Comparison of ENCODE assay signal across 26 cellular contexts in genomic region chr3:18436213-18436612, GRCh38. TPM values are rescaled to one million over a fixed set of nuclear protein-coding genes. Genes with fewer than 3 reads are reported as not detected.
DNase-seq lines count a peak whose midpoint lies in the region; ATAC-seq and TF ChIP-seq lines count a peak whose summit lies in the region.
"Had no signal": no experiment of that assay in that cellular context is flagged by ENCODE, and none has a peak within 500 bp of the region (broad histone marks: within the 10 kb centered on the region; RNA-seq: fewer than 3 reads in every experiment).

No MANE protein-coding gene starts in this region.

- H3K9me3 Mint-ChIP-seq in CD4-positive, CD25-positive, alpha-beta regulatory T cell: no peaks in the 10 kb centered on the region
- H3K9me3 Mint-ChIP-seq in activated naive CD8-positive, alpha-beta T cell treated with anti-CD3 and anti-CD28 coated beads, Interleukin-2, amount 50 U/mL, for 24 hours: no peaks in the 10 kb centered on the region
- H3K9me3 Mint-ChIP-seq: nephron progenitor cell had no signal

- peak overlapping the region; percentile 57 to 85 (median 84) for H3K27ac Mint-ChIP-seq in CD4-positive, CD25-positive, alpha-beta regulatory T cell
- H3K27ac Mint-ChIP-seq in activated naive CD8-positive, alpha-beta T cell treated with anti-CD3 and anti-CD28 coated beads, Interleukin-2, amount 50 U/mL, for 24 hours: peak overlapping the region; percentile 95
- H3K27ac Mint-ChIP-seq: nephron progenitor cell had no signal

- peaks cover 2% of the 10 kb centered on the region for H3K27me3 ChIP-seq in CD4-positive, CD25-positive, alpha-beta regulatory T cell (ENCODE audit: control insufficient read depth, insufficient read depth, low read length)
- H3K27me3 ChIP-seq in SJCRH30: no peaks in the 10 kb centered on the region
- no peaks in the 10 kb centered on the region for H3K27me3 ChIP-seq in brain microvascular endothelial cell (replicated peaks)
- H3K27me3 ChIP-seq in A673 (replicated peaks; ENCODE audit: insufficient read depth, low read depth, low read length, poor library complexity): peaks cover 91% of the 10 kb centered on the region
- H3K27me3 ChIP-seq: BLaER1 had no signal

- peak; percentile 12 for DNase-seq in NCI-H2171 treated with DMSO at 0.1 percent for 48 hours (lab: John Stamatoyannopoulos, UW)
- DNase-seq in NCI-H2171 (lab: John Stamatoyannopoulos, UW): no peak
- DNase-seq in CD4-positive, CD25-positive, alpha-beta regulatory T cell: no peak
- no peak for DNase-seq in SJCRH30
- no peak for DNase-seq in activated naive CD8-positive, alpha-beta T cell treated with anti-CD3 and anti-CD28 coated beads, Interleukin-2, amount 50 U/mL, for 24 hours
- no peak for DNase-seq in kidney glomerular epithelial cell (lab: John Stamatoyannopoulos, UW)
- DNase-seq in brain microvascular endothelial cell: no peak
- no peak for DNase-seq in A673 (ENCODE audit: low spot score)
- DNase-seq: amygdala; DMS 273 treated with DMSO at 0.1 percent for 48 hours; erythroblast; gastrocnemius medialis; GOT3; KG1; left cardiac atrium; mesenchymal stem cell; NCI-H1092; NCI-H2107; NCI-H526 treated with DMSO at 0.1 percent for 48 hours; nephron progenitor cell; OCI-M1; SHP77 treated with DMSO at 0.1 percent for 48 hours; stimulated activated CD4-positive, alpha-beta T cell treated with anti-CD3 and anti-CD28 coated beads, Interleukin-1b, Interleukin-23, amount 100 ng/mL, for 48 hours; stomach had no signal

- H3K9me3 ChIP-seq in CD4-positive, CD25-positive, alpha-beta regulatory T cell (ENCODE audit: control insufficient read depth in 2 of 2, low read length in 2 of 2): no peaks in the 10 kb centered on the region
- H3K9me3 ChIP-seq in SJCRH30 (replicated peaks) (no peaks in the 10 kb centered on the region), A673 (ENCODE audit: low read depth, low read length, poor library complexity, severe bottlenecking) (no peaks in the 10 kb centered on the region)
- H3K9me3 ChIP-seq: BLaER1, gastrocnemius medialis, stomach had no signal

- H3K4me1 Mint-ChIP-seq in CD4-positive, CD25-positive, alpha-beta regulatory T cell: peaks cover 13 to 69% (median 39%) of the 10 kb centered on the region in 4 donors
- peaks cover 64% of the 10 kb centered on the region for H3K4me1 Mint-ChIP-seq in activated naive CD8-positive, alpha-beta T cell treated with anti-CD3 and anti-CD28 coated beads, Interleukin-2, amount 50 U/mL, for 24 hours
- H3K4me1 Mint-ChIP-seq: nephron progenitor cell had no signal

- intact Hi-C loops in A673 (cut with micrococcal nuclease; ENCODE audit: unreplicated experiment): no loop called here

- H3K4me3 ChIP-seq in CD4-positive, CD25-positive, alpha-beta regulatory T cell (ENCODE audit: low read depth, low read length): peak overlapping the region; percentile 66
- H3K4me3 ChIP-seq in SJCRH30 (no peak overlapping the region), brain microvascular endothelial cell (ENCODE audit: low read depth, low read length) (no peak overlapping the region), A673 (ENCODE audit: low read depth, low read length, poor library complexity, severe bottlenecking) (no peak overlapping the region)
- H3K4me3 ChIP-seq: BLaER1, gastrocnemius medialis, stomach had no signal

- no peaks in the 10 kb centered on the region for H3K36me3 Mint-ChIP-seq in CD4-positive, CD25-positive, alpha-beta regulatory T cell
- peaks cover 73% of the 10 kb centered on the region for H3K36me3 Mint-ChIP-seq in activated naive CD8-positive, alpha-beta T cell treated with anti-CD3 and anti-CD28 coated beads, Interleukin-2, amount 50 U/mL, for 24 hours (ENCODE audit: low read depth)

- POLR2A ChIA-PET in A673 (lab: Charles Lee; ENCODE audit: low non-redundant PET): no interaction called here

- CTCF ChIA-PET in A673 (lab: Charles Lee): no interaction called here

- H3K27me3 Mint-ChIP-seq in CD4-positive, CD25-positive, alpha-beta regulatory T cell: peaks cover 18% of the 10 kb centered on the region
- no peaks in the 10 kb centered on the region for H3K27me3 Mint-ChIP-seq in activated naive CD8-positive, alpha-beta T cell treated with anti-CD3 and anti-CD28 coated beads, Interleukin-2, amount 50 U/mL, for 24 hours

- in situ Hi-C loops in brain microvascular endothelial cell (cut with HindIII; ENCODE audit: low pct_ligation_motif_present, low sequenced_read_pairs): no loop called here

- no peak for TF ChIP-seq CTCF in brain microvascular endothelial cell (IDR thresholded peaks at IDR 0.05; ENCODE audit: low read depth, low read length, missing control alignments)
- no peak for TF ChIP-seq CTCF in A673 (conservative IDR thresholded peaks at IDR 0.05; ENCODE audit: low read depth, low read length)

- BruUV-seq in A673 (replicated peaks; lab: Mats Ljungman, UMichigan): no TSS peak

- peaks cover 21% of the 10 kb centered on the region for H3K4me1 ChIP-seq in CD4-positive, CD25-positive, alpha-beta regulatory T cell (ENCODE audit: control insufficient read depth, insufficient read depth, low read length, poor library complexity, severe bottlenecking)
- H3K4me1 ChIP-seq in SJCRH30 (peaks cover 47% of the 10 kb centered on the region), A673 (ENCODE audit: insufficient read depth, low read length, poor library complexity, severe bottlenecking) (no peaks in the 10 kb centered on the region)
- H3K4me1 ChIP-seq: gastrocnemius medialis, stomach had no signal

- ATAC-seq in CD4-positive, CD25-positive, alpha-beta regulatory T cell (ENCODE audit: low read depth in 2 of 2): no peak
- no peak for ATAC-seq in activated naive CD8-positive, alpha-beta T cell treated with anti-CD3 and anti-CD28 coated beads, Interleukin-2, amount 50 U/mL, for 24 hours
- ATAC-seq: gastrocnemius medialis, left cardiac atrium had no signal

- H3K27ac ChIP-seq in CD4-positive, CD25-positive, alpha-beta regulatory T cell (ENCODE audit: insufficient read depth, low read length, poor library complexity, severe bottlenecking): peak overlapping the region; percentile 79
- peak overlapping the region; percentile 70; the same call in 1 of the 2 replicates for H3K27ac ChIP-seq in SJCRH30
- H3K27ac ChIP-seq in brain microvascular endothelial cell: no peak overlapping the region
- H3K27ac ChIP-seq in A673 (ENCODE audit: low read depth, low read length, poor library complexity, severe bottlenecking): no peak overlapping the region
- H3K27ac ChIP-seq: BLaER1, gastrocnemius medialis, stomach had no signal

- H3K4me3 Mint-ChIP-seq in CD4-positive, CD25-positive, alpha-beta regulatory T cell: peak overlapping the region; percentile 36 to 85 (median 83)
- peak overlapping the region; percentile 96 for H3K4me3 Mint-ChIP-seq in activated naive CD8-positive, alpha-beta T cell treated with anti-CD3 and anti-CD28 coated beads, Interleukin-2, amount 50 U/mL, for 24 hours
- H3K4me3 Mint-ChIP-seq: nephron progenitor cell had no signal

- H3K36me3 ChIP-seq in CD4-positive, CD25-positive, alpha-beta regulatory T cell (ENCODE audit: control insufficient read depth, insufficient read depth, low read length): no peaks in the 10 kb centered on the region
- H3K36me3 ChIP-seq in SJCRH30: no peaks in the 10 kb centered on the region; the same call in 1 of the 2 replicates
- no peaks in the 10 kb centered on the region for H3K36me3 ChIP-seq in brain microvascular endothelial cell (replicated peaks)
- no peaks in the 10 kb centered on the region for H3K36me3 ChIP-seq in A673 (ENCODE audit: insufficient read depth, low read length, poor library complexity, severe bottlenecking)
- H3K36me3 ChIP-seq: gastrocnemius medialis, stomach had no signal

RNA-seq across cellular contexts. Expression of gene SATB1, which starts 11.1 kb away (rescaled TPM):
- 121 TPM for total RNA-seq in CD4-positive, CD25-positive, alpha-beta regulatory T cell
- polyA plus RNA-seq in CD4-positive, CD25-positive, alpha-beta regulatory T cell: 10 to 100 TPM; 31.8 to 75.9 (median 52.8) TPM
- total RNA-seq in SJCRH30 (2014; rRNA removed; shearing (Covaris generic)): 11.5 and 17.1 TPM in 2 replicates
- 5.2 and 5.9 TPM in 2 replicates for total RNA-seq in A673 (2021)
- total RNA-seq: G401 had no signal

Comparison
In these comparisons a context has a peak if more than half of its experiments do, and no peak if none do; other contexts are left out.
1. H3K27ac ChIP-seq: peak in CD4-positive, CD25-positive, alpha-beta regulatory T cell (single experiment) and SJCRH30 (single experiment); none in brain microvascular endothelial cell (single experiment) and A673 (single experiment).